32 cellular contexts compared by ENCODE assay signal in the genomic region with DNA sequence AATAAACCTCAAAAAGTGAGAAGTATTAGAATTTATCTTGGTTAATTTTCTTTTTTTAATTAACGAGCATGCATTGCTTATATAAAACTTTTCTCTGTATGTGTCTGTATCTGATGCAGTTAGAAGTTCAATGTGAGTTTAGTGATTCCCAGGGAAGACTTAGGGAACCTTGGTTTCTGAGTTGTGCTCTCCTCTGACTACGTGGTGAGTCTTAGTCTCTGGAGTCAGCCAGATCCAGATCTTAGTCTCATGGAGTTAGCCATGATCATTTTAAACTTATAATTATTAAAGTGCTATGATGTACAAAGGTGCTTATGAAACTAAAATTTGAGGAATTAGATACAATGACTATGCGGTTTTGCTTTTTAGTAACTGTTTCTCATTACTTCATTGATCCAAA.
"Had no signal": no experiment of that assay in that cellular context is flagged by ENCODE, and none has a peak within 500 bp of the region (broad histone marks: within the 10 kb centered on the region; RNA-seq: fewer than 3 reads in every experiment).

No MANE protein-coding gene starts in this region.

- H3K36me3 Mint-ChIP-seq: activated naive CD8-positive, alpha-beta T cell treated with anti-CD3 and anti-CD28 coated beads for 36 hours; brain; naive thymus-derived CD4-positive, alpha-beta T cell; stimulated activated effector memory CD8-positive, alpha-beta T cell treated with anti-CD3 and anti-CD28 coated beads, Interleukin-12 subunit alpha, Interleukin-12 subunit beta, amount 100 ng/mL, for 72 hours had no signal

- H3K27me3 ChIP-seq: adrenal gland, esophagus muscularis mucosa, ovary, thyroid gland, upper lobe of right lung had no signal

- H3K9me3 Mint-ChIP-seq: activated CD4-positive, alpha-beta memory T cell treated with anti-CD3 and anti-CD28 coated beads for 36 hours; activated CD4-positive, alpha-beta T cell treated with anti-CD3 and anti-CD28 coated beads, Interleukin-2, amount 10 ng/mL, durations not matched to agents 24 days and 14 days; activated naive CD4-positive, alpha-beta T cell treated with anti-CD3 and anti-CD28 coated beads for 36 hours; activated naive CD8-positive, alpha-beta T cell treated with anti-CD3 and anti-CD28 coated beads for 36 hours; activated T-helper 1 cell treated with anti-CD3 and anti-CD28 coated beads, Interleukin-12 subunit alpha, Interleukin-12 subunit beta, Interleukin-2, Interleukin-4 antibody, amounts not matched to agents 30 ng/mL and 10 ng/mL and 1 ng/mL, durations not matched to agents 14 hours and 24 hours and 36 hours; brain; effector memory CD8-positive, alpha-beta T cell; naive thymus-derived CD4-positive, alpha-beta T cell; stimulated activated effector memory CD8-positive, alpha-beta T cell treated with anti-CD3 and anti-CD28 coated beads, Interleukin-12 subunit alpha, Interleukin-12 subunit beta, amount 100 ng/mL, for 72 hours; stimulated activated naive CD8-positive, alpha-beta T cell treated with anti-CD3 and anti-CD28 coated beads, Interleukin-15, amount 100 ng/mL, for 72 hours had no signal

- H3K4me3 ChIP-seq: adrenal gland, esophagus muscularis mucosa, heart right ventricle, ovary, right lobe of liver, thyroid gland, upper lobe of right lung had no signal

- H3K27me3 Mint-ChIP-seq: activated CD4-positive, alpha-beta memory T cell treated with anti-CD3 and anti-CD28 coated beads for 36 hours; activated naive CD8-positive, alpha-beta T cell treated with anti-CD3 and anti-CD28 coated beads for 36 hours; progenitor cell of endocrine pancreas had no signal

- DNase-seq: activated CD4-positive, alpha-beta memory T cell treated with anti-CD3 and anti-CD28 coated beads for 36 hours; activated CD4-positive, alpha-beta T cell treated with anti-CD3 and anti-CD28 coated beads, Interleukin-2, amount 10 ng/mL, durations not matched to agents 24 days and 14 days; activated CD4-positive, CD25-positive, alpha-beta regulatory T cell treated with anti-CD3 and anti-CD28 coated beads, Interleukin-2, amount 50 U/mL, for 72 hours; activated CD8-positive, alpha-beta memory T cell treated with anti-CD3 and anti-CD28 coated beads, Interleukin-2, amount 50 U/mL, for 4 hours; activated effector memory CD4-positive, alpha-beta T cell treated with anti-CD3 and anti-CD28 coated beads, Interleukin-2, amount 50 U/mL, for 16 hours; activated naive CD4-positive, alpha-beta T cell treated with anti-CD3 and anti-CD28 coated beads for 36 hours; activated naive CD8-positive, alpha-beta T cell treated with anti-CD3 and anti-CD28 coated beads for 36 hours; activated T-cell treated with anti-CD3 and anti-CD28 coated beads, Interleukin-2, amount 50 U/mL, for 1 hour; adrenal gland; aorta; caudate nucleus; cortex of kidney; effector memory CD8-positive, alpha-beta T cell; foreskin melanocyte; heart right ventricle; midbrain; naive thymus-derived CD4-positive, alpha-beta T cell; ovary; right lobe of liver; stimulated activated CD4-positive, alpha-beta T cell treated with anti-CD3 and anti-CD28 coated beads, Interleukin-12 subunit alpha, Interleukin-12 subunit beta, amount 100 ng/mL, for 4 hours; stimulated activated CD4-positive, alpha-beta T cell treated with anti-CD3 and anti-CD28 coated beads, Interleukin-4, amount 100 ng/mL, for 24 hours; stimulated activated naive CD8-positive, alpha-beta T cell treated with anti-CD3 and anti-CD28 coated beads, Interleukin-15, amount 100 ng/mL, for 72 hours; substantia nigra; T-helper 17 cell; T1000; thyroid gland; upper lobe of right lung had no signal

- H3K27ac ChIP-seq: adrenal gland, esophagus muscularis mucosa, heart right ventricle, ovary, right lobe of liver, thyroid gland, upper lobe of right lung had no signal

- H3K36me3 ChIP-seq: adrenal gland, esophagus muscularis mucosa, heart right ventricle, ovary, right lobe of liver, thyroid gland, upper lobe of right lung had no signal

- H3K27ac Mint-ChIP-seq: activated CD4-positive, alpha-beta memory T cell treated with anti-CD3 and anti-CD28 coated beads for 36 hours; activated CD4-positive, alpha-beta T cell treated with anti-CD3 and anti-CD28 coated beads, Interleukin-2, amount 10 ng/mL, durations not matched to agents 24 days and 14 days; activated naive CD4-positive, alpha-beta T cell treated with anti-CD3 and anti-CD28 coated beads for 36 hours; activated naive CD8-positive, alpha-beta T cell treated with anti-CD3 and anti-CD28 coated beads for 36 hours; activated T-helper 1 cell treated with anti-CD3 and anti-CD28 coated beads, Interleukin-12 subunit alpha, Interleukin-12 subunit beta, Interleukin-2, Interleukin-4 antibody, amounts not matched to agents 30 ng/mL and 10 ng/mL and 1 ng/mL, durations not matched to agents 14 hours and 24 hours and 36 hours; effector memory CD8-positive, alpha-beta T cell; progenitor cell of endocrine pancreas; stimulated activated effector memory CD8-positive, alpha-beta T cell treated with anti-CD3 and anti-CD28 coated beads, Interleukin-12 subunit alpha, Interleukin-12 subunit beta, amount 100 ng/mL, for 72 hours; stimulated activated naive CD8-positive, alpha-beta T cell treated with anti-CD3 and anti-CD28 coated beads, Interleukin-15, amount 100 ng/mL, for 72 hours; T-helper 17 cell had no signal

- H3K4me3 Mint-ChIP-seq: activated CD4-positive, alpha-beta memory T cell treated with anti-CD3 and anti-CD28 coated beads for 36 hours; activated CD4-positive, alpha-beta T cell treated with anti-CD3 and anti-CD28 coated beads, Interleukin-2, amount 10 ng/mL, durations not matched to agents 24 days and 14 days; activated naive CD4-positive, alpha-beta T cell treated with anti-CD3 and anti-CD28 coated beads for 36 hours; activated naive CD8-positive, alpha-beta T cell treated with anti-CD3 and anti-CD28 coated beads for 36 hours; activated T-helper 1 cell treated with anti-CD3 and anti-CD28 coated beads, Interleukin-12 subunit alpha, Interleukin-12 subunit beta, Interleukin-2, Interleukin-4 antibody, amounts not matched to agents 30 ng/mL and 10 ng/mL and 1 ng/mL, durations not matched to agents 14 hours and 24 hours and 36 hours; brain; effector memory CD8-positive, alpha-beta T cell; naive thymus-derived CD4-positive, alpha-beta T cell; stimulated activated effector memory CD8-positive, alpha-beta T cell treated with anti-CD3 and anti-CD28 coated beads, Interleukin-12 subunit alpha, Interleukin-12 subunit beta, amount 100 ng/mL, for 72 hours; stimulated activated naive CD8-positive, alpha-beta T cell treated with anti-CD3 and anti-CD28 coated beads, Interleukin-15, amount 100 ng/mL, for 72 hours; T-helper 17 cell had no signal

- H3K4me1 ChIP-seq: right lobe of liver had no signal

- H3K9me3 ChIP-seq: adrenal gland, esophagus muscularis mucosa, heart right ventricle, ovary, right lobe of liver, thyroid gland, upper lobe of right lung had no signal

- H3K4me1 Mint-ChIP-seq: stimulated activated effector memory CD8-positive, alpha-beta T cell treated with anti-CD3 and anti-CD28 coated beads, Interleukin-12 subunit alpha, Interleukin-12 subunit beta, amount 100 ng/mL, for 72 hours had no signal

- ATAC-seq: effector memory CD8-positive, alpha-beta T cell; heart right ventricle; naive thymus-derived CD4-positive, alpha-beta T cell; right lobe of liver; stimulated activated effector memory CD8-positive, alpha-beta T cell treated with anti-CD3 and anti-CD28 coated beads, Interleukin-12 subunit alpha, Interleukin-12 subunit beta, amount 100 ng/mL, for 72 hours; stimulated activated naive CD8-positive, alpha-beta T cell treated with anti-CD3 and anti-CD28 coated beads, Interleukin-15, amount 100 ng/mL, for 72 hours; T-helper 17 cell; upper lobe of right lung had no signal
